ENCODE assay signal across 1 cellular context in the genomic region with DNA sequence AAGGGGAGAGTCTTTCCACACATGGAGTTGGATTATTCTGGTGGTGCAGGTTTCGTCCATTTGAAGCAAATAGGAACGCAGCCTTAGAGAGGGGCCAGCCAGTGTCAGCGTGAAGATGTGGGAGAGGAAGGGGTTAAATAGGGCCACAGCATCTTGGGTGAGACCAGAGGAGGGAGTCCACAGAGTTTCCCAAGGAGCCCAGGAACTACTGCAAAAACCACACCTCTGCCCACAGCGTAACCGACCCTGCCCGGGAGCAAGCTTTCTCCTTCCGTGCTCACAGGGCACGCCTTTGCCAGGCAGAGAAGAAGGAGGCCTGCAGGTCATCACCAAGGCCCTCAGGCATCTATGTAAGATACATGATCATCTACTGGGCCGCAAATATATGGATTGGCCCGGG.
TF ChIP-seq lines count a peak whose summit lies in the region.

No MANE protein-coding gene starts in this region.

TF ChIP-seq in HepG2, 621 proteins besides CTCF, POLR2A, EP300 and RAD21 (continued from another document):
- TF ChIP-seq ZNF207 (IDR thresholded peaks at IDR 0.05; ENCODE audit: borderline replicate concordance) (no peak), ZNF24 (IDR thresholded peaks at IDR 0.05) (no peak), ARNT (IDR thresholded peaks at IDR 0.05) (no peak), CBFB (CRISPR knock-in tag; IDR thresholded peaks at IDR 0.05) (no peak)
TF ChIP-seq in HepG2: peak in this region for 0.
